In the genomic region with DNA sequence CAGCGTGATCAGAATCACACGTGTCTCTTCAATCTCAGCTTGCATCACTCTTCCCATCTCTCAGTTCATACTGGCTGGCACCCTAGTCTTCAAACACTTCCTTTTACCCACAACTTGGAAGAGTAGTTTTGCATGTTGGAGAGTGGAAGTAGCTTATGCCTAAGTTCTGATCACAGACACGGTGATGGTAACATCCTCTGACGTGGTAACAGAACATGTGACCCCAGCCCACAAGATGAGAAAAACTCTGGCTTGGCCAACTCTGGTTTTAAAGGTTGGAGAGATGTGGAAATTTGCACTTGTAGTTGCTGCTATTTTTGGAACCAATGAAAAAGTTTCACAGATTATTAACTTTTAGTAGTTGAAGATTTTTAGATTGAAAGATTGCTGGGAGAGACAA, we compare ENCODE assay signal across 28 cellular contexts.
"Had no signal": no experiment of that assay in that cellular context is flagged by ENCODE, and none has a peak within 500 bp of the region (broad histone marks: within the 10 kb centered on the region; RNA-seq: fewer than 3 reads in every experiment).

No MANE protein-coding gene starts in this region.

- DNase-seq: activated CD4-positive, alpha-beta memory T cell treated with anti-CD3 and anti-CD28 coated beads, Interleukin-2, amount 10 ng/mL, durations not matched to agents 7 days and 5 days; activated CD4-positive, alpha-beta T cell treated with anti-CD3 and anti-CD28 coated beads for 1 hour; activated CD4-positive, alpha-beta T cell treated with anti-CD3 and anti-CD28 coated beads for 4 hours; activated CD4-positive, alpha-beta T cell treated with anti-CD3 and anti-CD28 coated beads, Interleukin-2, amount 10 ng/mL, durations not matched to agents 7 days and 5 days; activated CD4-positive, alpha-beta T cell treated with anti-CD3 and anti-CD28 coated beads, Interleukin-2, amount 50 U/mL, for 4 hours; activated CD8-positive, alpha-beta memory T cell treated with anti-CD3 and anti-CD28 coated beads, Interleukin-2, amount 50 U/mL, for 48 hours; activated effector memory CD4-positive, alpha-beta T cell treated with anti-CD3 and anti-CD28 coated beads, Interleukin-2, amount 50 U/mL, for 16 hours; activated naive CD4-positive, alpha-beta T cell treated with anti-CD3 and anti-CD28 coated beads for 36 hours; activated naive CD8-positive, alpha-beta T cell treated with anti-CD3 and anti-CD28 coated beads for 36 hours; activated naive CD8-positive, alpha-beta T cell treated with anti-CD3 and anti-CD28 coated beads, Interleukin-2, amount 50 U/mL, for 24 hours; activated T-cell treated with anti-CD3 and anti-CD28 coated beads for 4 hours; activated T-cell treated with anti-CD3 and anti-CD28 coated beads, Interleukin-2, amount 50 U/mL, for 24 hours; adrenal gland; amygdala; aorta; body of pancreas; caudate nucleus; cortex of kidney; dermis blood vessel endothelial cell; effector CD4-positive, alpha-beta T cell; effector memory CD8-positive, alpha-beta T cell; esophagus squamous epithelium; head of caudate nucleus; T-helper 2 cell had no signal

- ATAC-seq: activated naive CD8-positive, alpha-beta T cell treated with anti-CD3 and anti-CD28 coated beads, Interleukin-2, amount 50 U/mL, for 24 hours; body of pancreas; effector memory CD8-positive, alpha-beta T cell; WTC11 had no signal

- FAIRE-seq: colon, frontal cortex, TTC549 had no signal
